In the genomic region with DNA sequence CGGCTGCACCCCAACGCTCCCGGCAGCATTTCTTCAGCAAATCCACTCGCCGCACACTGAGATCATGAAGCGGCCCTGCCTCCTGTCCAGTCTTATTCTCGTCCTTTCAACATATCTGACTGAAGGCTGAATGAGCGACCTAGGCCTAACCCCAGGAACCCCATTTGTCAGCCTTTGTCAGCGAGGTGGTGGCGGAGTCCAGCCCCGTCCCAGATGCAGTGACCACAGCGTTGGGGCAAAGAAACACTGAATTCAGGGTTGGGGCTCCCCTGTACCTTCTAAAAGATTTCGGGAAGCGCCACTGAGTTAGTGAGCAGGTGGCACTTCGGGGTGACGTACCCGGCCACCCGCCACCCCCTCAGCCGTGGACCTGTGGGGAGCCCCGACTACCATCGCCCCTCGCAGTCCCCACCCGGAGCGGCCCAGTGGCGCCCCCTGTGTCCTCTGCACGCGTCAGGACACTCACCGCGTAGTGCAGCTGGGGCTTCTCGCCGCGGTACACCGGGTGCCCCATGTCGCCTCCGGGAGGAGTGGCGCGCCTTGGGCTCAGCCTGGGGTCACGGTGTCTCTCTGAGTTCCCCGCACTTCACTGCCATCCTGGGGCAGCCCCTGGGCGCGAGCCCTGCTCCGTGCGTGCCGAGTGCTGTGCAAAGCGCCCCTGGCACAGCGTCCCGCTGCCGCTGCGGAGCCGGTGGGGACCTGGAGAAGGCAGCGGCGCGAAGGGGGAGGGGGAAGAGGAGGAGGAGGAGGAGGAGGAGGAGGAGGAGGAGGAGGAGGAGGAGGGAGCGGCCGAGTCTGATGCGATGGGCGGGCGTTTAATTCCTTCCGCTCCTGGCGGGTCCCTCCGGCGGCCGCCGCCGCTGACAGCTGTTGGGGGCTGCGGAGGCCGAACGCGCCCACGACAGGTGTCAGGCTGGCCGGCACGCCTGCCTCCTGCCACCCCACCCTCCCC, we compare ENCODE assay signal across 10 cellular contexts.
A peak's percentile ranks its signal among the peaks of the same experiment; 100 is the strongest.
DNase-seq lines count a peak whose midpoint lies in the region; ATAC-seq and TF ChIP-seq lines count a peak whose summit lies in the region.
"Had no signal": no experiment of that assay in that cellular context is flagged by ENCODE, and none has a peak within 500 bp of the region (broad histone marks: within the 10 kb centered on the region; RNA-seq: fewer than 3 reads in every experiment).

No MANE protein-coding gene starts in this region.

- TF ChIP-seq CTCF in C4-2B (conservative IDR thresholded peaks at IDR 0.05) (peak; percentile 61), mesothelial cell of epicardium (IDR thresholded peaks at IDR 0.05; ENCODE audit: unreplicated experiment) (no peak)

- ATAC-seq in HG02571 (IDR thresholded peaks at IDR 0.05; ENCODE audit: unreplicated experiment) = peak; percentile 35
- ATAC-seq in GM18868 (IDR thresholded peaks at IDR 0.05; ENCODE audit: unreplicated experiment) = no peak

- H3K4me1 Mint-ChIP-seq in mesothelial cell of epicardium = peaks cover 9% of the 10 kb centered on the region

- peaks cover 25% of the 10 kb centered on the region for H3K9me3 Mint-ChIP-seq in mesothelial cell of epicardium

- H3K27ac Mint-ChIP-seq in mesothelial cell of epicardium = no peak overlapping the region

- H3K4me3 Mint-ChIP-seq in mesothelial cell of epicardium = peak overlapping the region; percentile 55

- peaks cover 13% of the 10 kb centered on the region for H3K27me3 Mint-ChIP-seq in mesothelial cell of epicardium (ENCODE audit: low read depth)

- no peaks in the 10 kb centered on the region for H3K36me3 Mint-ChIP-seq in mesothelial cell of epicardium

- peak overlapping the region; percentile 98 for H3K27ac ChIP-seq in C4-2B
- H3K27ac ChIP-seq: epithelial cell of prostate, HL-60 had no signal

- peak; percentile 59 for DNase-seq in ecto neural progenitor cell (ENCODE audit: low spot score)
- no peak for DNase-seq in mesothelial cell of epicardium (ENCODE audit: low spot score in 2 of 2, unreplicated experiment in 2 of 2)
- no peak for DNase-seq in activated CD4-positive, CD25-positive, alpha-beta regulatory T cell treated with anti-CD3 and anti-CD28 coated beads, Interleukin-2, amount 50 U/mL, for 72 hours
- no peak for DNase-seq in stimulated activated CD4-positive, alpha-beta T cell treated with anti-CD3 and anti-CD28 coated beads, Interleukin-2, amount 100 ng/mL, for 48 hours
- DNase-seq in effector CD4-positive, alpha-beta T cell = no peak
